In genomic region chr6:29887819-29888581, GRCh38 we compare ENCODE assay signal across 8 cellular contexts. TPM values are rescaled to one million over a fixed set of nuclear protein-coding genes. Genes with fewer than 3 reads are reported as not detected.
A peak's percentile ranks its signal among the peaks of the same experiment; 100 is the strongest.
DNase-seq lines count a peak whose midpoint lies in the region; ATAC-seq and TF ChIP-seq lines count a peak whose summit lies in the region.

No MANE protein-coding gene starts in this region.

- H3K79me1 ChIP-seq in neuronal stem cell (ENCODE audit: low read depth, low read length), result no peaks in the 10 kb centered on the region

- WGBS in neuronal stem cell (ENCODE audit: extremely low coverage in 2 of 2, insufficient read length in 2 of 2, insufficient replicate concordance in 1 of 2), 2 donors, result no CpG with 5 or more reads among the region's 81 CpGs

- peak overlapping the region; percentile 41 for H2BK12ac ChIP-seq in neuronal stem cell (ENCODE audit: low read length)

- H4K91ac ChIP-seq in neuronal stem cell (ENCODE audit: low read depth, low read length, poor library complexity), result no peak overlapping the region

- H2BK120ac ChIP-seq in neuronal stem cell (ENCODE audit: low read depth, low read length), result no peak overlapping the region

- no peaks in the 10 kb centered on the region for H3F3A ChIP-seq in OCI-LY1 (ENCODE audit: insufficient read depth, low read length)

- no peak overlapping the region for H2AK5ac ChIP-seq in neuronal stem cell (ENCODE audit: low read depth, low read length)

- no peak for TF ChIP-seq CTCF in OCI-LY1 (IDR thresholded peaks at IDR 0.05; ENCODE audit: low read length)

- no peak overlapping the region for H2AFZ ChIP-seq in OCI-LY1 (ENCODE audit: low read length)
- peak overlapping the region; percentile 81 for H2AFZ ChIP-seq in neuronal stem cell (ENCODE audit: low read length)

- no peak overlapping the region for H3K4ac ChIP-seq in neuronal stem cell (ENCODE audit: low read length)

- H3K9me3 ChIP-seq in OCI-LY1 (ENCODE audit: low read length) (no peaks in the 10 kb centered on the region), neuronal stem cell (replicated peaks in 1 of 2; ENCODE audit: control insufficient read depth in 2 of 2, insufficient read depth in 1 of 2, low read depth in 1 of 2, low read length in 2 of 2) (no peaks in the 10 kb centered on the region)

- TF ChIP-seq POLR2A in GM18505 (IDR thresholded peaks at IDR 0.05; ENCODE audit: borderline replicate concordance, extremely low read depth, insufficient read depth, insufficient read length), result no peak

- no peaks in the 10 kb centered on the region for H3K79me2 ChIP-seq in OCI-LY1 (ENCODE audit: insufficient read depth, low read length)

- H4K20me1 ChIP-seq in OCI-LY1 (ENCODE audit: insufficient read depth, low read length), result no peaks in the 10 kb centered on the region

- H3K36me3 ChIP-seq in OCI-LY1 (ENCODE audit: insufficient read depth, low read length), result no peaks in the 10 kb centered on the region
- no peaks in the 10 kb centered on the region for H3K36me3 ChIP-seq in neuronal stem cell (replicated peaks in 1 of 2; ENCODE audit: control insufficient read depth in 2 of 2, insufficient read depth in 2 of 2, low read length in 2 of 2)

- H3K4me2 ChIP-seq in OCI-LY1 (ENCODE audit: low read length) (peak overlapping the region; percentile 73), neuronal stem cell (ENCODE audit: insufficient read depth, low read length, poor library complexity, severe bottlenecking) (peak overlapping the region; percentile 75)

- no peak overlapping the region for H2BK5ac ChIP-seq in neuronal stem cell (ENCODE audit: low read length)

- peak; percentile 95 for DNase-seq in activated effector memory CD4-positive, alpha-beta T cell treated with anti-CD3 and anti-CD28 coated beads, Interleukin-2, amount 50 U/mL, for 16 hours
- DNase-seq in foreskin melanocyte (peak; percentile 50), neuronal stem cell (ENCODE audit: low spot score) (peak; percentile 9), substantia nigra (lab: John Stamatoyannopoulos, UW) (peak in 33 of 49 donors; percentile 9 to 76 (median 39)), KG1 (lab: John Stamatoyannopoulos, UW) (no peak)

- H3K27me3 ChIP-seq in OCI-LY1 (ENCODE audit: insufficient read depth, low read length) (no peaks in the 10 kb centered on the region), neuronal stem cell (ENCODE audit: control insufficient read depth in 3 of 3, insufficient read depth in 3 of 3, low read depth in 1 of 3, low read length in 3 of 3) (peaks cover 5 to 66% (median 33%) of the 10 kb centered on the region in 3 experiments)

- peaks cover 17% of the 10 kb centered on the region for H3K4me1 ChIP-seq in OCI-LY1 (ENCODE audit: insufficient read depth, low read length, severe bottlenecking)
- H3K4me1 ChIP-seq in neuronal stem cell (ENCODE audit: control insufficient read depth in 2 of 2, insufficient read depth in 1 of 2, low read depth in 1 of 2, low read length in 2 of 2), result no peaks in the 10 kb centered on the region

- no peak overlapping the region for H2BK15ac ChIP-seq in neuronal stem cell (ENCODE audit: low read length)

- peak overlapping the region; percentile 81 for H3K9ac ChIP-seq in OCI-LY1 (ENCODE audit: low read length)
- H3K9ac ChIP-seq in neuronal stem cell (ENCODE audit: low read depth, low read length, poor library complexity), result peak overlapping the region; percentile 70

- H4K8ac ChIP-seq in neuronal stem cell (ENCODE audit: low read depth, low read length), result no peak overlapping the region

- ATAC-seq in GM18505 (IDR thresholded peaks at IDR 0.05; ENCODE audit: unreplicated experiment) (peak; percentile 73), HG02623 (IDR thresholded peaks at IDR 0.05; ENCODE audit: unreplicated experiment) (peak; percentile 73)

- H3K18ac ChIP-seq in neuronal stem cell (ENCODE audit: low read length), result peak overlapping the region; percentile 87

- H3K9me2 ChIP-seq in OCI-LY1 (ENCODE audit: low read depth, low read length), result no peaks in the 10 kb centered on the region

- peak overlapping the region; percentile 8 for H3K14ac ChIP-seq in neuronal stem cell (ENCODE audit: low read length)

- peak overlapping the region; percentile 80 for H3K4me3 ChIP-seq in OCI-LY1 (ENCODE audit: low read depth, low read length, poor library complexity, severe bottlenecking)
- H3K4me3 ChIP-seq in neuronal stem cell (ENCODE audit: low read length in 2 of 2), result peak overlapping the region; percentile 31 to 73

- H3K27ac ChIP-seq in OCI-LY1 (ENCODE audit: low read depth, low read length, poor library complexity, severe bottlenecking) (no peak overlapping the region), neuronal stem cell (replicated peaks; ENCODE audit: low read length) (no peak overlapping the region), substantia nigra (ENCODE audit: low read depth, low read length, poor library complexity, severe bottlenecking) (peak overlapping the region; percentile 74)

- peak overlapping the region; percentile 43 for H3K23ac ChIP-seq in neuronal stem cell (ENCODE audit: low read depth, low read length, poor library complexity)

RNA-seq across cellular contexts. Expression of gene HLA-A, which starts 54.3 kb away (rescaled TPM):
- polyA plus RNA-seq in neuronal stem cell (2013, experiment 1 of 2), result 143 TPM
- 141 TPM for polyA plus RNA-seq in neuronal stem cell (2013, experiment 2 of 2)
